Comparison of ENCODE assay signal across 9 cellular contexts in the genomic region with DNA sequence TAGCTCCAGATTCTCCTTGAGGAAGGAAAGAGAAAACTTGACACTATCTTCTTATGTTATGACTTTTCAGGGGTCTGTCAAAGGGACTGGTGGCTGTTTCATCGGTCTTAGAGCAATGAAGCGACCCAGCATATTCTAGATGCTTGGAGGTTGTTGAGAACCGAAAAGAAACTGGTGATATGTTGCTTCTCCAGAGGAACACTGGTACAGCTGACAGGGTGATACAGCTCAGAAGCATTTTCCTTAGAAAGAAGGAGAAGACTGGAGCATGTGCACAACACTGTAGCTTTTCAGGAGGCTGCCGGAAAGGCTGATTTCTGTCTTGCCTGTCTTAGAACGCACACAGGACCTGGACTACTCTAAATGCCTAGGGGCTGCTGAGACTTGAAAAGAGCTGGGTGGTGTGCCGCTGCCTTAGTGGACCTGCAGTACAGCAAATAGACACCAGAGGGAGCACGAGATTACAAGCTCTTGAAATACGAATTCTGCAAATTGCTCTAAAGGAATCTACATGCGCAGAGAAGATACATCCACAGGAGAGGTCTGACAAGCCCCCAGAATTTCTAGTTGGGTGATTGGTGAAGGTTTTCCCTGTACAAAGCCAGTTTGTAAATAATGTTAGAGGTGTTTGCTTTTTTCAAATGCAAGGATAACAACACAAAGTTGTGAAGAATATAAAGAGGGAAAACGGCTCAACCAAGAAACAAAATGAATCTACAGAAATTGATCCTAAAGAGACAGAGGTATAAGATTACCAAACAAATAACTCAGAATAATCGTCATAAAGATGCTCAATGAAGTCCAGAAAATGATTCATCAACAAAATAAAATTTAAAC.
DNase-seq lines count a peak whose midpoint lies in the region; ATAC-seq and TF ChIP-seq lines count a peak whose summit lies in the region.
"Had no signal": no experiment of that assay in that cellular context is flagged by ENCODE, and none has a peak within 500 bp of the region (broad histone marks: within the 10 kb centered on the region; RNA-seq: fewer than 3 reads in every experiment).

No MANE protein-coding gene starts in this region.

- H3K9me3 Mint-ChIP-seq in natural killer cell treated with Interleukin-12 subunit alpha and Interleukin-12 subunit beta and Interleukin-15 and Interleukin-18, amount 100 ng/mL, for 72 hours, result peaks cover 3% of the 10 kb centered on the region

- no peak overlapping the region for H3K4me3 Mint-ChIP-seq in natural killer cell treated with Interleukin-12 subunit alpha and Interleukin-12 subunit beta and Interleukin-15 and Interleukin-18, amount 100 ng/mL, for 72 hours
- H3K4me3 Mint-ChIP-seq: naive thymus-derived CD8-positive, alpha-beta T cell had no signal

- DNase-seq in C1 segment of cervical spinal cord (lab: John Stamatoyannopoulos, UW) (peak in 11 of 14 donors; percentile 0 to 47 (median 18)), M059J (ENCODE audit: low read depth) (peak; percentile 18), kidney tubule cell (ENCODE audit: low spot score) (peak; percentile 57)
- peak; percentile 21 for DNase-seq in central memory CD4-positive, alpha-beta T cell
- DNase-seq in stimulated activated CD4-positive, alpha-beta T cell treated with anti-CD3 and anti-CD28 coated beads, TNF-alpha, amount 100 ng/mL, for 1 hour (ENCODE audit: low read depth in 3 of 3, low spot score in 1 of 3), result peak in 2 of 3 donors; percentile 3 to 10
- DNase-seq in natural killer cell treated with Interleukin-12 subunit alpha and Interleukin-12 subunit beta and Interleukin-15 and Interleukin-18, amount 100 ng/mL, for 72 hours (ENCODE audit: low spot score), result no peak

- H3K4me1 Mint-ChIP-seq in natural killer cell treated with Interleukin-12 subunit alpha and Interleukin-12 subunit beta and Interleukin-15 and Interleukin-18, amount 100 ng/mL, for 72 hours (ENCODE audit: low read depth in 2 of 2), result no peaks in the 10 kb centered on the region
- H3K4me1 Mint-ChIP-seq: naive thymus-derived CD8-positive, alpha-beta T cell had no signal

- H3K27ac Mint-ChIP-seq in natural killer cell treated with Interleukin-12 subunit alpha and Interleukin-12 subunit beta and Interleukin-15 and Interleukin-18, amount 100 ng/mL, for 72 hours, result no peak overlapping the region
- H3K27ac Mint-ChIP-seq: naive thymus-derived CD8-positive, alpha-beta T cell had no signal

- H3K36me3 Mint-ChIP-seq in natural killer cell treated with Interleukin-12 subunit alpha and Interleukin-12 subunit beta and Interleukin-15 and Interleukin-18, amount 100 ng/mL, for 72 hours, result no peaks in the 10 kb centered on the region
- H3K36me3 Mint-ChIP-seq: naive thymus-derived CD8-positive, alpha-beta T cell had no signal

- H3K27me3 Mint-ChIP-seq in natural killer cell treated with Interleukin-12 subunit alpha and Interleukin-12 subunit beta and Interleukin-15 and Interleukin-18, amount 100 ng/mL, for 72 hours, result no peaks in the 10 kb centered on the region
- H3K27me3 Mint-ChIP-seq: naive thymus-derived CD8-positive, alpha-beta T cell had no signal

- ATAC-seq in GM18873 (IDR thresholded peaks at IDR 0.05; ENCODE audit: low FRiP score, unreplicated experiment), result peak; percentile 53
- ATAC-seq in SK-N-SH treated with all-trans-retinoic acid at 6 μM for 48 hours, result peak; percentile 73
- ATAC-seq in natural killer cell treated with Interleukin-12 subunit alpha and Interleukin-12 subunit beta and Interleukin-15 and Interleukin-18, amount 100 ng/mL, for 72 hours, result no peak
- ATAC-seq: naive thymus-derived CD8-positive, alpha-beta T cell had no signal

TF ChIP-seq in SK-N-SH treated with all-trans-retinoic acid at 6 μM for 48 hours, 23 proteins besides CTCF, POLR2A, EP300 and RAD21:
- TF ChIP-seq ZC3H10 (CRISPR knock-in tag; IDR thresholded peaks at IDR 0.05) (no peak), ZNF565 (CRISPR knock-in tag; conservative IDR thresholded peaks at IDR 0.05; ENCODE audit: low read depth) (no peak), OSR1 (CRISPR knock-in tag; IDR thresholded peaks at IDR 0.05) (no peak), PPARA (CRISPR knock-in tag; IDR thresholded peaks at IDR 0.05; ENCODE audit: borderline replicate concordance) (no peak), ZNF70 (CRISPR knock-in tag; IDR thresholded peaks at IDR 0.05) (no peak), CSDC2 (CRISPR knock-in tag; IDR thresholded peaks at IDR 0.05) (no peak), ZFP3 (CRISPR knock-in tag; IDR thresholded peaks at IDR 0.05) (no peak), RARB (CRISPR knock-in tag; IDR thresholded peaks at IDR 0.05) (no peak), ISL1 (CRISPR knock-in tag; IDR thresholded peaks at IDR 0.05) (no peak), SNAI2 (CRISPR knock-in tag; IDR thresholded peaks at IDR 0.05) (no peak), ARNTL (CRISPR knock-in tag; IDR thresholded peaks at IDR 0.05; ENCODE audit: borderline replicate concordance, low read depth) (no peak), TOX (CRISPR knock-in tag; IDR thresholded peaks at IDR 0.05; ENCODE audit: borderline replicate concordance) (no peak), ZNF8 (CRISPR knock-in tag; IDR thresholded peaks at IDR 0.05) (no peak), BACH2 (CRISPR knock-in tag; IDR thresholded peaks at IDR 0.05; ENCODE audit: borderline replicate concordance) (no peak)
- TF ChIP-seq, protein P1, sequence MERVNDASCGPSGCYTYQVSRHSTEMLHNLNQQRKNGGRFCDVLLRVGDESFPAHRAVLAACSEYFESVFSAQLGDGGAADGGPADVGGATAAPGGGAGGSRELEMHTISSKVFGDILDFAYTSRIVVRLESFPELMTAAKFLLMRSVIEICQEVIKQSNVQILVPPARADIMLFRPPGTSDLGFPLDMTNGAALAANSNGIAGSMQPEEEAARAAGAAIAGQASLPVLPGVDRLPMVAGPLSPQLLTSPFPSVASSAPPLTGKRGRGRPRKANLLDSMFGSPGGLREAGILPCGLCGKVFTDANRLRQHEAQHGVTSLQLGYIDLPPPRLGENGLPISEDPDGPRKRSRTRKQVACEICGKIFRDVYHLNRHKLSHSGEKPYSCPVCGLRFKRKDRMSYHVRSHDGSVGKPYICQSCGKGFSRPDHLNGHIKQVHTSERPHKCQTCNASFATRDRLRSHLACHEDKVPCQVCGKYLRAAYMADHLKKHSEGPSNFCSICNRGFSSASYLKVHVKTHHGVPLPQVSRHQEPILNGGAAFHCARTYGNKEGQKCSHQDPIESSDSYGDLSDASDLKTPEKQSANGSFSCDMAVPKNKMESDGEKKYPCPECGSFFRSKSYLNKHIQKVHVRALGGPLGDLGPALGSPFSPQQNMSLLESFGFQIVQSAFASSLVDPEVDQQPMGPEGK (CRISPR knock-in tag; IDR thresholded peaks at IDR 0.05; ENCODE audit: borderline replicate concordance), result no peak
- TF ChIP-seq, protein P2, sequence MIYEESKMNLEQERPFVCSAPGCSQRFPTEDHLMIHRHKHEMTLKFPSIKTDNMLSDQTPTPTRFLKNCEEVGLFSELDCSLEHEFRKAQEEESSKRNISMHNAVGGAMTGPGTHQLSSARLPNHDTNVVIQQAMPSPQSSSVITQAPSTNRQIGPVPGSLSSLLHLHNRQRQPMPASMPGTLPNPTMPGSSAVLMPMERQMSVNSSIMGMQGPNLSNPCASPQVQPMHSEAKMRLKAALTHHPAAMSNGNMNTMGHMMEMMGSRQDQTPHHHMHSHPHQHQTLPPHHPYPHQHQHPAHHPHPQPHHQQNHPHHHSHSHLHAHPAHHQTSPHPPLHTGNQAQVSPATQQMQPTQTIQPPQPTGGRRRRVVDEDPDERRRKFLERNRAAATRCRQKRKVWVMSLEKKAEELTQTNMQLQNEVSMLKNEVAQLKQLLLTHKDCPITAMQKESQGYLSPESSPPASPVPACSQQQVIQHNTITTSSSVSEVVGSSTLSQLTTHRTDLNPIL (CRISPR knock-in tag; IDR thresholded peaks at IDR 0.05; ENCODE audit: low read depth), result no peak
- TF ChIP-seq, protein P3, sequence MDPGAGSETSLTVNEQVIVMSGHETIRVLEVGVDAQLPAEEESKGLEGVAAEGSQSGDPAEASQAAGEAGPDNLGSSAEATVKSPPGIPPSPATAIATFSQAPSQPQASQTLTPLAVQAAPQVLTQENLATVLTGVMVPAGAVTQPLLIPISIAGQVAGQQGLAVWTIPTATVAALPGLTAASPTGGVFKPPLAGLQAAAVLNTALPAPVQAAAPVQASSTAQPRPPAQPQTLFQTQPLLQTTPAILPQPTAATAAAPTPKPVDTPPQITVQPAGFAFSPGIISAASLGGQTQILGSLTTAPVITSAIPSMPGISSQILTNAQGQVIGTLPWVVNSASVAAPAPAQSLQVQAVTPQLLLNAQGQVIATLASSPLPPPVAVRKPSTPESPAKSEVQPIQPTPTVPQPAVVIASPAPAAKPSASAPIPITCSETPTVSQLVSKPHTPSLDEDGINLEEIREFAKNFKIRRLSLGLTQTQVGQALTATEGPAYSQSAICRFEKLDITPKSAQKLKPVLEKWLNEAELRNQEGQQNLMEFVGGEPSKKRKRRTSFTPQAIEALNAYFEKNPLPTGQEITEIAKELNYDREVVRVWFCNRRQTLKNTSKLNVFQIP (CRISPR knock-in tag; IDR thresholded peaks at IDR 0.05; ENCODE audit: borderline replicate concordance, low read depth), result no peak
- TF ChIP-seq, protein P4, sequence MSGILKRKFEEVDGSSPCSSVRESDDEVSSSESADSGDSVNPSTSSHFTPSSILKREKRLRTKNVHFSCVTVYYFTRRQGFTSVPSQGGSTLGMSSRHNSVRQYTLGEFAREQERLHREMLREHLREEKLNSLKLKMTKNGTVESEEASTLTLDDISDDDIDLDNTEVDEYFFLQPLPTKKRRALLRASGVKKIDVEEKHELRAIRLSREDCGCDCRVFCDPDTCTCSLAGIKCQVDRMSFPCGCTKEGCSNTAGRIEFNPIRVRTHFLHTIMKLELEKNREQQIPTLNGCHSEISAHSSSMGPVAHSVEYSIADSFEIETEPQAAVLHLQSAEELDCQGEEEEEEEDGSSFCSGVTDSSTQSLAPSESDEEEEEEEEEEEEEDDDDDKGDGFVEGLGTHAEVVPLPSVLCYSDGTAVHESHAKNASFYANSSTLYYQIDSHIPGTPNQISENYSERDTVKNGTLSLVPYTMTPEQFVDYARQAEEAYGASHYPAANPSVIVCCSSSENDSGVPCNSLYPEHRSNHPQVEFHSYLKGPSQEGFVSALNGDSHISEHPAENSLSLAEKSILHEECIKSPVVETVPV (CRISPR knock-in tag; IDR thresholded peaks at IDR 0.05), result no peak
TF ChIP-seq in SK-N-SH treated with all-trans-retinoic acid at 6 μM for 48 hours: peak in this region for 0.

Comparison
In these comparisons a context has a peak if more than half of its experiments do, and no peak if none do; other contexts are left out.
1. ATAC-seq: peak in GM18873 (single experiment) and SK-N-SH treated with all-trans-retinoic acid at 6 μM for 48 hours (single experiment); none in natural killer cell treated with Interleukin-12 subunit alpha and Interleukin-12 subunit beta and Interleukin-15 and Interleukin-18, amount 100 ng/mL, for 72 hours (0 of 2).